In genomic region chr11:75784085-75784478, GRCh38 we compare ENCODE assay signal across 18 cellular contexts. TPM values are rescaled to one million over a fixed set of nuclear protein-coding genes. Genes with fewer than 3 reads are reported as not detected.
A peak's percentile ranks its signal among the peaks of the same experiment; 100 is the strongest.
DNase-seq lines count a peak whose midpoint lies in the region; ATAC-seq and TF ChIP-seq lines count a peak whose summit lies in the region.
"Had no signal": no experiment of that assay in that cellular context is flagged by ENCODE, and none has a peak within 500 bp of the region (broad histone marks: within the 10 kb centered on the region; RNA-seq: fewer than 3 reads in every experiment).

No MANE protein-coding gene starts in this region.

- DNase-seq in HuH-7.5 (ENCODE audit: low spot score) = peak; percentile 35
- DNase-seq in left lobe of liver (ENCODE audit: low spot score) = peak; percentile 63
- DNase-seq in neural crest cell (ENCODE audit: low read depth, low spot score) = no peak
- no peak for DNase-seq in T-helper 17 cell
- DNase-seq in D341Med (ENCODE audit: low spot score) = no peak
- DNase-seq: ACHN; BE2C; C1 segment of cervical spinal cord; CD4-positive, CD25-positive, alpha-beta regulatory T cell; CD8-positive, alpha-beta memory T cell; COR-L47; DMS79 treated with DMSO at 0.1 percent for 48 hours; GF-D8; H9; IMR-90 had no signal

- ATAC-seq in left lobe of liver (peak; percentile 58), T-helper 17 cell (no peak), HG03520 (IDR thresholded peaks at IDR 0.05; ENCODE audit: unreplicated experiment) (no peak), GM18861 (IDR thresholded peaks at IDR 0.05; ENCODE audit: unreplicated experiment) (no peak)
- ATAC-seq: K562 had no signal

- TF ChIP-seq CTCF in neural crest cell (conservative IDR thresholded peaks at IDR 0.05) = no peak

- H3K27ac Mint-ChIP-seq in neural crest cell (ENCODE audit: unreplicated experiment) (peak overlapping the region; percentile 78), T-helper 17 cell (no peak overlapping the region)
- H3K27ac Mint-ChIP-seq: H9 had no signal

- no peaks in the 10 kb centered on the region for H3K9me3 ChIP-seq in T-helper 17 cell (ENCODE audit: control insufficient read depth, low read length, poor library complexity, severe bottlenecking)
- H3K9me3 ChIP-seq: BE2C had no signal

- H3K4me1 Mint-ChIP-seq in neural crest cell (no peaks in the 10 kb centered on the region), T-helper 17 cell (peaks cover 3% of the 10 kb centered on the region)
- H3K4me1 Mint-ChIP-seq: CD4-positive, CD25-positive, alpha-beta regulatory T cell; CD8-positive, alpha-beta memory T cell had no signal

- H3K36me3 Mint-ChIP-seq in neural crest cell (ENCODE audit: low read depth) (no peaks in the 10 kb centered on the region), T-helper 17 cell (ENCODE audit: low read depth) (no peaks in the 10 kb centered on the region)
- H3K36me3 Mint-ChIP-seq: CD4-positive, CD25-positive, alpha-beta regulatory T cell; CD8-positive, alpha-beta memory T cell had no signal

- no peaks in the 10 kb centered on the region for H3K27me3 Mint-ChIP-seq in neural crest cell (ENCODE audit: low read depth)
- no peaks in the 10 kb centered on the region for H3K27me3 Mint-ChIP-seq in T-helper 17 cell
- H3K27me3 Mint-ChIP-seq: CD4-positive, CD25-positive, alpha-beta regulatory T cell; CD8-positive, alpha-beta memory T cell had no signal

- H3K4me3 Mint-ChIP-seq in neural crest cell = no peak overlapping the region
- no peak overlapping the region for H3K4me3 Mint-ChIP-seq in T-helper 17 cell
- H3K4me3 Mint-ChIP-seq: CD4-positive, CD25-positive, alpha-beta regulatory T cell; CD8-positive, alpha-beta memory T cell; H9 had no signal

- no peaks in the 10 kb centered on the region for H3K9me3 Mint-ChIP-seq in neural crest cell
- H3K9me3 Mint-ChIP-seq: CD4-positive, CD25-positive, alpha-beta regulatory T cell; CD8-positive, alpha-beta memory T cell; H9 had no signal

RNA-seq across cellular contexts. Expression of gene DGAT2, which starts 15.5 kb away (rescaled TPM):
- total RNA-seq in left lobe of liver = 172 TPM
- total RNA-seq in neural crest cell = 0.93 and 1.1 TPM in 2 replicates
- total RNA-seq in T-helper 17 cell = 1 to 10 TPM in 1 of 2 donors, under 1 TPM in 1; 0.55 to 1.2 TPM

RNA-seq across cellular contexts. Expression of gene UVRAG, which starts 30.9 kb away (rescaled TPM):
- total RNA-seq in left lobe of liver = 8.8 TPM
- total RNA-seq in neural crest cell = 24.1 and 29.0 TPM in 2 replicates
- total RNA-seq in T-helper 17 cell = 10 to 100 TPM; 25.2 to 29.8 TPM

Comparison
In these comparisons a context has a peak if more than half of its experiments do, and no peak if none do; other contexts are left out.
1. DNase-seq: peak in HuH-7.5 (single experiment) and left lobe of liver (single experiment); none in neural crest cell (single experiment), T-helper 17 cell (0 of 3) and D341Med (single experiment).
2. RNA of gene DGAT2, which starts 15.5 kb away (total RNA-seq): 172 TPM in left lobe of liver (single experiment); 0.55 to 1.2 TPM in T-helper 17 cell and 0.93 to 1.1 TPM in neural crest cell; every median in the first group is over 10 times any median in the second.